30 cellular contexts compared by ENCODE assay signal in the genomic region with DNA sequence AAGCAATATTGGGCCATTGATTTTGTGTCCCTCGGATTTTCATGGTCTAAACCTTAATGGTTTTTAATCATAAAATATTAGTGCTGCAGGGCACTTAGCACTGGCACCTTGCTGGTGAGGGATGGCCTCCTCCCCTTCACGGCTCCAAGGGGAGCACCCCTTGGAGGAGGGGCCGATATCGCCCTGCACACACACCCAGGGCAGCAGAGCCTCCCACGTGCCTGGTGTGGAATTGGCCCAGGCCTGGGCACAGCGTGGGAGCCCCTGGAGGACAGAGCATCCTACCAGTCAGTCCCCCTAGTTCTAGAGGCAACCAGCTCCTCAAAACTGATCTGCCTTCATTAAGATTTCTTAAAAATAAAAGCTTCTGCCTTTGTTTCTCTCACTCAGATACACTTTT.
"Had no signal": no experiment of that assay in that cellular context is flagged by ENCODE, and none has a peak within 500 bp of the region (broad histone marks: within the 10 kb centered on the region; RNA-seq: fewer than 3 reads in every experiment).

No MANE protein-coding gene starts in this region.

- H3K27me3 ChIP-seq: ascending aorta, MG63 had no signal

- H3K27ac ChIP-seq: ascending aorta, breast epithelium, SJSA1, VCaP had no signal

- H3K4me1 ChIP-seq: ascending aorta, breast epithelium, SJSA1 had no signal

- H3K4me1 Mint-ChIP-seq: activated CD4-positive, alpha-beta T cell treated with anti-CD3 and anti-CD28 coated beads, Interleukin-2, amount 10 ng/mL, durations not matched to agents 24 days and 14 days; activated naive CD4-positive, alpha-beta T cell treated with anti-CD3 and anti-CD28 coated beads, Interleukin-2, amount 50 U/mL, for 24 hours; activated naive CD8-positive, alpha-beta T cell treated with anti-CD3 and anti-CD28 coated beads, Interleukin-2, amount 10 ng/mL, durations not matched to agents 7 days and 5 days had no signal

- H3K4me3 ChIP-seq: ascending aorta, breast epithelium, MG63, SJSA1 had no signal

- H3K4me2 ChIP-seq: SK-N-SH had no signal

- H3K36me3 Mint-ChIP-seq: activated naive CD4-positive, alpha-beta T cell treated with anti-CD3 and anti-CD28 coated beads, Interleukin-2, amount 50 U/mL, for 24 hours; activated naive CD8-positive, alpha-beta T cell treated with anti-CD3 and anti-CD28 coated beads, Interleukin-2, amount 10 ng/mL, durations not matched to agents 7 days and 5 days had no signal

- H3K9ac ChIP-seq: SK-N-SH had no signal

- H3K27ac Mint-ChIP-seq: activated CD4-positive, alpha-beta T cell treated with anti-CD3 and anti-CD28 coated beads, Interleukin-2, amount 10 ng/mL, durations not matched to agents 24 days and 14 days; activated CD8-positive, alpha-beta T cell treated with anti-CD3 and anti-CD28 coated beads, Interleukin-2, amount 10 ng/mL, durations not matched to agents 7 days and 5 days; activated naive CD4-positive, alpha-beta T cell treated with anti-CD3 and anti-CD28 coated beads, Interleukin-2, amount 50 U/mL, for 24 hours; activated naive CD8-positive, alpha-beta T cell treated with anti-CD3 and anti-CD28 coated beads, Interleukin-2, amount 10 ng/mL, durations not matched to agents 7 days and 5 days; activated T-cell treated with anti-CD3 and anti-CD28 coated beads, Interleukin-2, amount 50 U/mL, for 24 hours; activated T-helper 2 cell treated with anti-CD3 and anti-CD28 coated beads, Interferon-gamma antibody, Interleukin-2, Interleukin-4, amounts not matched to agents 10 μg/mL and 5 μg/mL and 100 μg/mL, durations not matched to agents 14 hours and 24 hours and 36 hours; T-helper 17 cell had no signal

- H3K4me3 Mint-ChIP-seq: activated CD4-positive, alpha-beta T cell treated with anti-CD3 and anti-CD28 coated beads, Interleukin-2, amount 10 ng/mL, durations not matched to agents 24 days and 14 days; activated CD8-positive, alpha-beta T cell treated with anti-CD3 and anti-CD28 coated beads, Interleukin-2, amount 10 ng/mL, durations not matched to agents 7 days and 5 days; activated naive CD4-positive, alpha-beta T cell treated with anti-CD3 and anti-CD28 coated beads, Interleukin-2, amount 50 U/mL, for 24 hours; activated naive CD8-positive, alpha-beta T cell treated with anti-CD3 and anti-CD28 coated beads, Interleukin-2, amount 10 ng/mL, durations not matched to agents 7 days and 5 days; activated T-cell treated with anti-CD3 and anti-CD28 coated beads, Interleukin-2, amount 50 U/mL, for 24 hours; T-helper 17 cell had no signal

- H3K9me3 ChIP-seq: ascending aorta, breast epithelium, MG63, SJSA1, SK-N-SH had no signal

- ATAC-seq: activated CD8-positive, alpha-beta T cell treated with anti-CD3 and anti-CD28 coated beads, Interleukin-2, amount 10 ng/mL, durations not matched to agents 7 days and 5 days; Panc1; T-helper 17 cell had no signal

- H3K9me3 Mint-ChIP-seq: activated CD4-positive, alpha-beta T cell treated with anti-CD3 and anti-CD28 coated beads, Interleukin-2, amount 10 ng/mL, durations not matched to agents 24 days and 14 days; activated naive CD4-positive, alpha-beta T cell treated with anti-CD3 and anti-CD28 coated beads, Interleukin-2, amount 50 U/mL, for 24 hours; activated naive CD8-positive, alpha-beta T cell treated with anti-CD3 and anti-CD28 coated beads, Interleukin-2, amount 10 ng/mL, durations not matched to agents 7 days and 5 days; activated T-cell treated with anti-CD3 and anti-CD28 coated beads, Interleukin-2, amount 50 U/mL, for 24 hours; activated T-helper 2 cell treated with anti-CD3 and anti-CD28 coated beads, Interferon-gamma antibody, Interleukin-2, Interleukin-4, amounts not matched to agents 10 μg/mL and 5 μg/mL and 100 μg/mL, durations not matched to agents 14 hours and 24 hours and 36 hours had no signal

- H3K36me3 ChIP-seq: ascending aorta, breast epithelium, MG63, SJSA1 had no signal

- DNase-seq: activated CD4-positive, alpha-beta T cell treated with anti-CD3 and anti-CD28 coated beads, Interleukin-2, amount 10 ng/mL, durations not matched to agents 24 days and 14 days; activated CD4-positive, alpha-beta T cell treated with anti-CD3 and anti-CD28 coated beads, Interleukin-2, amount 50 U/mL, for 4 hours; activated CD8-positive, alpha-beta T cell treated with anti-CD3 and anti-CD28 coated beads, Interleukin-2, amount 10 ng/mL, durations not matched to agents 7 days and 5 days; activated gamma-delta T cell; activated naive CD4-positive, alpha-beta T cell treated with Interleukin-2 at 50 U/mL for 16 hours; activated naive CD8-positive, alpha-beta T cell treated with anti-CD3 and anti-CD28 coated beads, Interleukin-2, amount 10 ng/mL, durations not matched to agents 7 days and 5 days; activated T-cell treated with anti-CD3 and anti-CD28 coated beads, Interleukin-2, amount 50 U/mL, for 24 hours; amygdala; caudate nucleus; cerebellar nuclear complex; Kasumi-1; KG1; MG63; NCI-H1048; NCI-H1436 treated with DMSO at 0.1 percent for 48 hours; NCI-H1694 treated with DMSO at 0.1 percent for 48 hours; NCI-H2029; NCI-H510A; NCI-H774; SHP77; SK-N-SH; T-helper 17 cell; T-helper 9 cell had no signal
